Comparison of ENCODE assay signal across 8 cellular contexts in genomic region chr4:173370130-173370476, GRCh38. TPM values are rescaled to one million over a fixed set of nuclear protein-coding genes. Genes with fewer than 3 reads are reported as not detected.
DNase-seq lines count a peak whose midpoint lies in the region; ATAC-seq, FAIRE-seq and TF ChIP-seq lines count a peak whose summit lies in the region.

No MANE protein-coding gene starts in this region.

- peak overlapping the region in 2 of 4 experiments; percentile 47 to 67; a peak in 4 of 7 replicates for H3K9ac ChIP-seq in H1 (replicated peaks in 1 of 4; ENCODE audit: extremely low read depth in 1 of 4, low read depth in 3 of 4, low read length in 3 of 4)

- H3K56ac ChIP-seq in H1 (replicated peaks; ENCODE audit: insufficient read length, low read depth, low read length) = peak overlapping the region; percentile 27

- H4K91ac ChIP-seq in H1 (replicated peaks; ENCODE audit: insufficient read length, low read length) = peak overlapping the region; percentile 20

- no peak overlapping the region for H2AK5ac ChIP-seq in H1 (ENCODE audit: low read depth, low read length)

- no peak overlapping the region for H3K23ac ChIP-seq in H1 (ENCODE audit: insufficient read length)

- H4K5ac ChIP-seq in H1 (ENCODE audit: insufficient read length, low read depth, low read length) = peak overlapping the region; percentile 1

- FAIRE-seq in H1 (lab: Jason Lieb, UNC) = no peak

- H3K9me3 ChIP-seq in H1 (ENCODE audit: insufficient read depth in 2 of 2, low read depth in 1 of 2, low read length in 1 of 2) = no peaks in the 10 kb centered on the region
- no peaks in the 10 kb centered on the region for H3K9me3 ChIP-seq in thoracic aorta

- H3K18ac ChIP-seq in H1 (ENCODE audit: extremely low read depth, low read length) = no peak overlapping the region

- no peak overlapping the region; the same call in 1 of the 2 replicates for H2BK12ac ChIP-seq in H1 (ENCODE audit: low read depth, low read length)

- 0% methylated on average over 12 of the region's 14 CpGs; no CpG with 5 or more reads in 1 of the 2 experiments for WGBS in H1 (ENCODE audit: extremely low coverage in 1 of 2, insufficient coverage in 1 of 2, insufficient read length in 1 of 2, insufficient replicate concordance in 2 of 2, low coverage in 1 of 2, low lambda C conversion rate in 2 of 2, missing lambda C conversion rate in 1 of 2), 2 experiments

- no peak overlapping the region for H2BK15ac ChIP-seq in H1 (ENCODE audit: low read length)

- no peak overlapping the region for H2BK20ac ChIP-seq in H1 (ENCODE audit: low read length)

- H3K4me3 Mint-ChIP-seq in activated CD4-positive, alpha-beta T cell treated with anti-CD3 and anti-CD28 coated beads, Interleukin-2, amount 10 ng/mL, durations not matched to agents 24 days and 14 days = peak overlapping the region; percentile 100
- peak overlapping the region; percentile 100 for H3K4me3 Mint-ChIP-seq in natural killer cell treated with Interleukin-12 subunit alpha and Interleukin-12 subunit beta and Interleukin-15 and Interleukin-18, amount 100 ng/mL, for 72 hours

- POLR2A ChIA-PET in H1 (lab: Charles Lee; ENCODE audit: partially characterized antibody) = interaction anchor here (2.1 to 6.6 kb wide), 2 partner anchors 31 to 38 kb away, joined by 4 to 123 read pairs; partner anchors contain the start of gene HMGB2

- H3K36me3 Mint-ChIP-seq in activated CD4-positive, alpha-beta T cell treated with anti-CD3 and anti-CD28 coated beads, Interleukin-2, amount 10 ng/mL, durations not matched to agents 24 days and 14 days (ENCODE audit: low read depth) = peaks cover 19% of the 10 kb centered on the region
- no peaks in the 10 kb centered on the region for H3K36me3 Mint-ChIP-seq in natural killer cell treated with Interleukin-12 subunit alpha and Interleukin-12 subunit beta and Interleukin-15 and Interleukin-18, amount 100 ng/mL, for 72 hours

- no peaks in the 10 kb centered on the region; a peak in 1 of 7 replicates for H3K4me1 ChIP-seq in H1 (replicated peaks in 1 of 4; ENCODE audit: control insufficient read depth in 3 of 4, insufficient read depth in 4 of 4, low read length in 3 of 4)
- peaks cover 19 to 41% of the 10 kb centered on the region in 2 donors for H3K4me1 ChIP-seq in thoracic aorta (ENCODE audit: control insufficient read depth in 1 of 2, low read depth in 2 of 2)

- no peak overlapping the region for H2BK120ac ChIP-seq in H1 (replicated peaks; ENCODE audit: low read depth, low read length)

- TF ChIP-seq POLR2A in H1 (IDR thresholded peaks at IDR 0.05; ENCODE audit: control extremely low read depth in 1 of 2, low read depth in 2 of 2, low read length in 2 of 2) = no peak

- no peak overlapping the region for H3K14ac ChIP-seq in H1 (ENCODE audit: insufficient read length)

- TF ChIP-seq CTCF in H1 (IDR thresholded peaks at IDR 0.05; ENCODE audit: control extremely low read depth in 1 of 3, insufficient read depth in 1 of 3, low read depth in 1 of 3, low read length in 3 of 3) = no peak
- TF ChIP-seq CTCF in thoracic aorta (IDR thresholded peaks at IDR 0.05) = no peak

- H3K27ac ChIP-seq in H1 (ENCODE audit: low read depth, low read length) (no peak overlapping the region), thoracic aorta (peak overlapping the region; percentile 95 to 96)

- no peak for TF ChIP-seq RAD21 in H1 (IDR thresholded peaks at IDR 0.05 in 1 of 2, conservative IDR thresholded peaks at IDR 0.05 in 1 of 2; ENCODE audit: low read depth in 2 of 2, low read length in 2 of 2)

- ATAC-seq in GM19328 (IDR thresholded peaks at IDR 0.05; ENCODE audit: unreplicated experiment) = peak; percentile 1
- peak; percentile 4 for ATAC-seq in HG03280 (IDR thresholded peaks at IDR 0.05; ENCODE audit: unreplicated experiment)
- ATAC-seq in natural killer cell treated with Interleukin-12 subunit alpha and Interleukin-12 subunit beta and Interleukin-15 and Interleukin-18, amount 100 ng/mL, for 72 hours = peak; percentile 3 to 10
- peak; percentile 29 for ATAC-seq in thoracic aorta (ENCODE audit: insufficient number of reproducible peaks, low FRiP score, low read depth)

- H3K27ac Mint-ChIP-seq in activated CD4-positive, alpha-beta T cell treated with anti-CD3 and anti-CD28 coated beads, Interleukin-2, amount 10 ng/mL, durations not matched to agents 24 days and 14 days = peak overlapping the region; percentile 99
- peak overlapping the region; percentile 93 to 96 for H3K27ac Mint-ChIP-seq in natural killer cell treated with Interleukin-12 subunit alpha and Interleukin-12 subunit beta and Interleukin-15 and Interleukin-18, amount 100 ng/mL, for 72 hours

- peak overlapping the region; percentile 99 for H2AFZ ChIP-seq in H1 (ENCODE audit: low read length)

- CTCF ChIA-PET in H1 (lab: Charles Lee; ENCODE audit: partially characterized antibody) = interaction anchor here (0.9 to 3.3 kb wide), 7 partner anchors 9 to 382 kb away, joined by 3 to 11 read pairs (median 6); no protein-coding TSS in a partner anchor

- H3K27me3 Mint-ChIP-seq in activated CD4-positive, alpha-beta T cell treated with anti-CD3 and anti-CD28 coated beads, Interleukin-2, amount 10 ng/mL, durations not matched to agents 24 days and 14 days = no peaks in the 10 kb centered on the region
- no peaks in the 10 kb centered on the region for H3K27me3 Mint-ChIP-seq in natural killer cell treated with Interleukin-12 subunit alpha and Interleukin-12 subunit beta and Interleukin-15 and Interleukin-18, amount 100 ng/mL, for 72 hours

- H3K27me3 ChIP-seq in H1 (replicated peaks in 1 of 4; ENCODE audit: control insufficient read depth in 3 of 4, extremely low read depth in 1 of 4, insufficient read depth in 3 of 4, low read length in 3 of 4) = no peaks in the 10 kb centered on the region
- no peaks in the 10 kb centered on the region for H3K27me3 ChIP-seq in thoracic aorta (replicated peaks; ENCODE audit: insufficient read depth)

- no peak overlapping the region for H3K4ac ChIP-seq in H1 (replicated peaks; ENCODE audit: insufficient read length, low read depth, low read length)

- H4K20me1 ChIP-seq in H1 (replicated peaks in 1 of 2; ENCODE audit: control insufficient read depth in 1 of 2, insufficient read depth in 2 of 2, low read length in 2 of 2) = no peaks in the 10 kb centered on the region

- no peak overlapping the region for H2BK5ac ChIP-seq in H1 (ENCODE audit: low read depth, low read length)

- H3K4me2 ChIP-seq in H1 (ENCODE audit: insufficient read depth in 1 of 2, low read depth in 2 of 2, low read length in 2 of 2) = peak overlapping the region; percentile 90 to 97

- TF ChIP-seq EP300 in H1 (IDR thresholded peaks at IDR 0.05; ENCODE audit: borderline replicate concordance in 1 of 2, low read depth in 2 of 2, low read length in 2 of 2) = no peak

- H3K4me3 ChIP-seq in H1 (ENCODE audit: extremely low read depth in 1 of 4, insufficient read depth in 2 of 4, low read depth in 3 of 4, low read length in 4 of 4) (peak overlapping the region; percentile 68 to 90 (median 84)), thoracic aorta (peak overlapping the region; percentile 93)

- H3K79me1 ChIP-seq in H1 (ENCODE audit: low read depth, low read length) = no peaks in the 10 kb centered on the region

- H3K79me2 ChIP-seq in H1 (ENCODE audit: control insufficient read depth in 1 of 2, insufficient read depth in 2 of 2, low read length in 2 of 2) = peaks cover 0 to 11% of the 10 kb centered on the region in 2 experiments; a peak in 2 of 4 replicates

- DNase-seq in activated CD4-positive, alpha-beta T cell treated with anti-CD3 and anti-CD28 coated beads, Interleukin-2, amount 10 ng/mL, durations not matched to agents 24 days and 14 days = no peak
- DNase-seq in H1 (ENCODE audit: low read depth in 1 of 2, low spot score in 2 of 2) = peak in 1 of 2 experiments; percentile 52
- DNase-seq in natural killer cell treated with Interleukin-12 subunit alpha and Interleukin-12 subunit beta and Interleukin-15 and Interleukin-18, amount 100 ng/mL, for 72 hours (ENCODE audit: low spot score) = peak; percentile 63
- DNase-seq in thoracic aorta (ENCODE audit: low spot score) = peak; percentile 60
- DNase-seq in NCI-H2081 (lab: John Stamatoyannopoulos, UW) = no peak
- no peak for DNase-seq in superior temporal gyrus (ENCODE audit: extremely low spot score)

- peak overlapping the region; percentile 35; the same call in 1 of the 2 replicates for H4K8ac ChIP-seq in H1 (ENCODE audit: extremely low read depth, insufficient read depth, low read length)

- peaks cover 11% of the 10 kb centered on the region for H3K23me2 ChIP-seq in H1 (ENCODE audit: low read depth, low read length)

- H3K4me1 Mint-ChIP-seq in activated CD4-positive, alpha-beta T cell treated with anti-CD3 and anti-CD28 coated beads, Interleukin-2, amount 10 ng/mL, durations not matched to agents 24 days and 14 days = peaks cover 48% of the 10 kb centered on the region
- peaks cover 25 to 36% of the 10 kb centered on the region in 2 donors for H3K4me1 Mint-ChIP-seq in natural killer cell treated with Interleukin-12 subunit alpha and Interleukin-12 subunit beta and Interleukin-15 and Interleukin-18, amount 100 ng/mL, for 72 hours (ENCODE audit: low read depth in 2 of 2)

- H3K9me3 Mint-ChIP-seq in activated CD4-positive, alpha-beta T cell treated with anti-CD3 and anti-CD28 coated beads, Interleukin-2, amount 10 ng/mL, durations not matched to agents 24 days and 14 days = no peaks in the 10 kb centered on the region
- no peaks in the 10 kb centered on the region for H3K9me3 Mint-ChIP-seq in natural killer cell treated with Interleukin-12 subunit alpha and Interleukin-12 subunit beta and Interleukin-15 and Interleukin-18, amount 100 ng/mL, for 72 hours

- intact Hi-C loops in activated CD4-positive, alpha-beta T cell treated with anti-CD3 and anti-CD28 coated beads, Interleukin-2, amount 10 ng/mL, durations not matched to agents 24 days and 14 days (cut with micrococcal nuclease) = loop anchor here (1.0 to 5.0 kb wide), 4 partner anchors 36 to 912 kb away; partner anchors contain the start of genes CEP44, FBXO8, GALNT7 and HMGB2

- peaks cover 0 to 4% (median 0%) of the 10 kb centered on the region in 4 experiments; a peak in 1 of 8 replicates for H3K36me3 ChIP-seq in H1 (ENCODE audit: control insufficient read depth in 2 of 4, insufficient read depth in 4 of 4, low read length in 3 of 4)
- H3K36me3 ChIP-seq in thoracic aorta = no peaks in the 10 kb centered on the region

RNA-seq across cellular contexts. Expression of gene SAP30, which starts 0.7 kb away (rescaled TPM):
- 33.1 and 33.8 TPM in 2 replicates for total RNA-seq in activated CD4-positive, alpha-beta T cell treated with anti-CD3 and anti-CD28 coated beads, Interleukin-2, amount 10 ng/mL, durations not matched to agents 24 days and 14 days
- 17.9 and 21.1 TPM in 2 replicates for total RNA-seq in H1 (2021; fragmentation: NEBNext Ultra II Directional; extraction: Animal tissue kit (Norgen Biotek cat#: 25700))
- polyA plus RNA-seq in H1 (2011; rRNA removed) = 4.9 and 7.7 TPM in 2 replicates
- polyA plus RNA-seq in H1 (2011; cell fraction: cytosol; rRNA removed) = 15.4 TPM
- polyA plus RNA-seq in H1 (2011; cell fraction: nucleus; rRNA removed) = 5.1 TPM
- 12.5 to 17.5 TPM (median 13.7 TPM) in 4 replicates for polyA plus RNA-seq in H1 (2012, experiment 1 of 2)
- polyA plus RNA-seq in H1 (2012, experiment 2 of 2) = 5.7 TPM
- polyA plus RNA-seq in H1 (2013, experiment 1 of 2) = 13.7 TPM
- 13.5 TPM for polyA plus RNA-seq in H1 (2013, experiment 2 of 2)
- 1.7 and 2.0 TPM in 2 replicates for polyA minus RNA-seq in H1 (2011; rRNA and poly(A)+ RNA removed)
- 8.1 TPM for polyA minus RNA-seq in H1 (2011; cell fraction: cytosol; rRNA and poly(A)+ RNA removed)
- polyA minus RNA-seq in H1 (2011; cell fraction: nucleus; rRNA and poly(A)+ RNA removed) = 11.5 TPM
- total RNA-seq in natural killer cell treated with Interleukin-12 subunit alpha and Interleukin-12 subunit beta and Interleukin-15 and Interleukin-18, amount 100 ng/mL, for 72 hours = 10 to 100 TPM; 14.4 to 22.7 TPM
- 10 to 100 TPM; 56.9 to 61.7 TPM for total RNA-seq in thoracic aorta

RNA-seq across cellular contexts. Expression of gene SCRG1, which starts 28.8 kb away (rescaled TPM):
- total RNA-seq in activated CD4-positive, alpha-beta T cell treated with anti-CD3 and anti-CD28 coated beads, Interleukin-2, amount 10 ng/mL, durations not matched to agents 24 days and 14 days = not detected in 2 replicates
- not detected in 2 replicates for total RNA-seq in H1 (2021; fragmentation: NEBNext Ultra II Directional; extraction: Animal tissue kit (Norgen Biotek cat#: 25700))
- polyA plus RNA-seq in H1 (2011; rRNA removed) = not detected in 2 replicates
- polyA plus RNA-seq in H1 (2011; cell fraction: cytosol; rRNA removed) = not detected
- not detected for polyA plus RNA-seq in H1 (2011; cell fraction: nucleus; rRNA removed)
- polyA plus RNA-seq in H1 (2012, experiment 1 of 2) = 0.09 TPM in 1 of 4 replicates, not detected in the others
- polyA plus RNA-seq in H1 (2012, experiment 2 of 2) = not detected
- polyA plus RNA-seq in H1 (2013, experiment 1 of 2) = not detected
- polyA plus RNA-seq in H1 (2013, experiment 2 of 2) = not detected
- polyA minus RNA-seq in H1 (2011; rRNA and poly(A)+ RNA removed) = not detected in 2 replicates
- not detected for polyA minus RNA-seq in H1 (2011; cell fraction: cytosol; rRNA and poly(A)+ RNA removed)
- polyA minus RNA-seq in H1 (2011; cell fraction: nucleus; rRNA and poly(A)+ RNA removed) = not detected
- total RNA-seq in natural killer cell treated with Interleukin-12 subunit alpha and Interleukin-12 subunit beta and Interleukin-15 and Interleukin-18, amount 100 ng/mL, for 72 hours = not detected
- total RNA-seq in thoracic aorta = 1 to 10 TPM; 6.9 to 9.7 TPM

RNA-seq across cellular contexts. Expression of gene HMGB2, which starts 35.9 kb away (rescaled TPM):
- total RNA-seq in activated CD4-positive, alpha-beta T cell treated with anti-CD3 and anti-CD28 coated beads, Interleukin-2, amount 10 ng/mL, durations not matched to agents 24 days and 14 days = 311 and 315 TPM in 2 replicates
- 212 and 218 TPM in 2 replicates for total RNA-seq in H1 (2021; fragmentation: NEBNext Ultra II Directional; extraction: Animal tissue kit (Norgen Biotek cat#: 25700))
- polyA plus RNA-seq in H1 (2011; rRNA removed) = 33.4 and 54.7 TPM in 2 replicates
- polyA plus RNA-seq in H1 (2011; cell fraction: cytosol; rRNA removed) = 192 TPM
- 26.9 TPM for polyA plus RNA-seq in H1 (2011; cell fraction: nucleus; rRNA removed)
- polyA plus RNA-seq in H1 (2012, experiment 1 of 2) = 247 to 364 TPM (median 258 TPM) in 4 replicates
- 43.4 TPM for polyA plus RNA-seq in H1 (2012, experiment 2 of 2)
- 153 TPM for polyA plus RNA-seq in H1 (2013, experiment 1 of 2)
- 154 TPM for polyA plus RNA-seq in H1 (2013, experiment 2 of 2)
- polyA minus RNA-seq in H1 (2011; rRNA and poly(A)+ RNA removed) = 21.5 and 23.5 TPM in 2 replicates
- 55.7 TPM for polyA minus RNA-seq in H1 (2011; cell fraction: cytosol; rRNA and poly(A)+ RNA removed)
- 32.2 TPM for polyA minus RNA-seq in H1 (2011; cell fraction: nucleus; rRNA and poly(A)+ RNA removed)
- total RNA-seq in natural killer cell treated with Interleukin-12 subunit alpha and Interleukin-12 subunit beta and Interleukin-15 and Interleukin-18, amount 100 ng/mL, for 72 hours = 100 to 1,000 TPM; 256 to 524 TPM
- total RNA-seq in thoracic aorta = 10 to 100 TPM; 28.8 to 33.4 TPM

Comparison
In these comparisons a context has a peak if more than half of its experiments do, and no peak if none do; other contexts are left out.
1. DNase-seq: peak in natural killer cell treated with Interleukin-12 subunit alpha and Interleukin-12 subunit beta and Interleukin-15 and Interleukin-18, amount 100 ng/mL, for 72 hours (single experiment) and thoracic aorta (single experiment); none in activated CD4-positive, alpha-beta T cell treated with anti-CD3 and anti-CD28 coated beads, Interleukin-2, amount 10 ng/mL, durations not matched to agents 24 days and 14 days (single experiment), NCI-H2081 (0 of 2) and superior temporal gyrus (single experiment).
2. Peak in every context shown above with its lines, with median percentiles within 50 percentile points of each other: ATAC-seq.